In the genomic region with DNA sequence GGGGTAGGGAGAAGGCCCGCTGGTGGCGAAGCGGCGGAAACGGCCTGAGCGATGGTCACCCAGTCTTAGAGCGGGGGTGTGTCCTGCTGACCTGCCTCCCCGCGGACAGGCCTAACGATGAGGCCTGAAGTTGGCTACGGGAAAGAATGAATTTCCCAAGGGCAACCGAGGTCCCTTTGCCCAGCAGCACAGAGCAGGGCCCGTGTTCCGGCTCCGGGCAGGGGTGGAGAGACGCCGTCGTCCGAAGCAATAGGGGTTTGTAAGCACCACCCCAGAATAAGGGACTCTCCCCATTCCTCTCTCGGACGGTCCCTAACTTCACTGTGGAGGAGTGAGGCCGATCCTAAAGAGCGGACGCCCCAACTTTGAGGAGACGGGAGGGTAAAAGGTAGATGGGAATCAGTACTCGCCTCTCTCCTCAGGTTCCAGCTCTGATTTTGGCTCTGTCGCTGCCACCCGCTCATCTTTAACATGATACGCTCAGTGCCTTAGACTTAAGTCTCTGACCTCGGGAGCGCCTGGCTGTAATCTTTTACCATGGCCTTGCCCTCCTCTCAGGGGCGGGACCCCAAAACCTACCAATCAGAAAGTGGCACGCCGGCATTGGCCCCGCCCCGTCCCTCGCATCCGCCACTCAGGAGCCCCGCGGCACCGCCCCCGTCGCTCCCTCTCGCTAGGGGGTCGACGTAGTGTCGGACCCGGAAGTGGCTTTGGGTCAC, we compare ENCODE assay signal across 8 cellular contexts.
DNase-seq lines count a peak whose midpoint lies in the region; ATAC-seq and TF ChIP-seq lines count a peak whose summit lies in the region.

A gene with protein sequence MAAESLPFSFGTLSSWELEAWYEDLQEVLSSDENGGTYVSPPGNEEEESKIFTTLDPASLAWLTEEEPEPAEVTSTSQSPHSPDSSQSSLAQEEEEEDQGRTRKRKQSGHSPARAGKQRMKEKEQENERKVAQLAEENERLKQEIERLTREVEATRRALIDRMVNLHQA (minus strand): TSS at position 507 of the 719 bp plus-strand sequence. CDS start 3,108 bp downstream, outside the sequence.

- TF ChIP-seq CTCF in retinal pigment epithelial cell (conservative IDR thresholded peaks at IDR 0.05; ENCODE audit: low read depth, low read length): peak; percentile 11

- peak within 1 kb of the TSS; percentile 100 for H3K4me3 ChIP-seq in retinal pigment epithelial cell (ENCODE audit: low read length)

- DNase-seq in NCI-H2081 treated with DMSO at 0.1 percent for 48 hours (lab: John Stamatoyannopoulos, UW): peak; percentile 86
- peak; percentile 99 for DNase-seq in T1000 (lab: John Stamatoyannopoulos, UW)
- peak; percentile 100 for DNase-seq in astrocyte of the hippocampus (ENCODE audit: low read depth, low spot score)
- DNase-seq in hippocampal formation (lab: John Stamatoyannopoulos, UW): peak; percentile 99
- DNase-seq in retinal pigment epithelial cell (ENCODE audit: low read depth): peak; percentile 91
- no peak for DNase-seq in COLO829 (ENCODE audit: low spot score)

- peak; percentile 48 for ATAC-seq in GM18519 (IDR thresholded peaks at IDR 0.05; ENCODE audit: low FRiP score, unreplicated experiment)
- peak; percentile 69 for ATAC-seq in HG03039 (IDR thresholded peaks at IDR 0.05; ENCODE audit: unreplicated experiment)
